Comparison of ENCODE assay signal across 8 cellular contexts in genomic region chr1:212608209-212608955, GRCh38. TPM values are rescaled to one million over a fixed set of nuclear protein-coding genes. Genes with fewer than 3 reads are reported as not detected.
DNase-seq lines count a peak whose midpoint lies in the region; ATAC-seq and FAIRE-seq lines count a peak whose summit lies in the region.

A gene with protein sequence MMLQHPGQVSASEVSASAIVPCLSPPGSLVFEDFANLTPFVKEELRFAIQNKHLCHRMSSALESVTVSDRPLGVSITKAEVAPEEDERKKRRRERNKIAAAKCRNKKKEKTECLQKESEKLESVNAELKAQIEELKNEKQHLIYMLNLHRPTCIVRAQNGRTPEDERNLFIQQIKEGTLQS (plus strand): TSS chr1:212608761. CDS start chr1:212615022, 6,261 bp downstream.

- H3K4me3 Mint-ChIP-seq in activated CD8-positive, alpha-beta memory T cell treated with anti-CD3 and anti-CD28 coated beads, Interleukin-2, amount 10 ng/mL, durations not matched to agents 7 days and 5 days, result peak within 1 kb of the TSS; percentile 90

- peak; percentile 91 for FAIRE-seq in HTR-8/SVneo (lab: Jason Lieb, UNC)

- H3K4me3 ChIP-seq in NT2/D1 (ENCODE audit: insufficient read length, low read depth) (peak within 1 kb of the TSS; percentile 84), endocrine pancreas (ENCODE audit: control insufficient read depth, insufficient read depth, low read length) (peak within 1 kb of the TSS; percentile 79)

- in situ Hi-C loops in Caki2 (cut with HindIII; ENCODE audit: low pct_unique_long_range_greater_than_20kb, low sequenced_read_pairs), result no loop called here

- peak; percentile 66 for ATAC-seq in GM21381 (IDR thresholded peaks at IDR 0.05; ENCODE audit: unreplicated experiment)
- peak; percentile 78 for ATAC-seq in activated CD8-positive, alpha-beta memory T cell treated with anti-CD3 and anti-CD28 coated beads, Interleukin-2, amount 10 ng/mL, durations not matched to agents 7 days and 5 days

- DNase-seq in Caki2 (ENCODE audit: low read depth) (peak; percentile 99), HTR-8/SVneo (ENCODE audit: insufficient read length, low spot score) (peak; percentile 98), NT2/D1 (ENCODE audit: low read depth, low spot score) (peak; percentile 99), mesenteric fat pad (ENCODE audit: low spot score) (peak; percentile 100)
- peak; percentile 98 for DNase-seq in activated CD8-positive, alpha-beta memory T cell treated with anti-CD3 and anti-CD28 coated beads, Interleukin-2, amount 10 ng/mL, durations not matched to agents 7 days and 5 days
- DNase-seq in stimulated activated CD8-positive, alpha-beta memory T cell treated with anti-CD3 and anti-CD28 coated beads, Interleukin-15, amount 100 ng/mL, for 1 hour (ENCODE audit: low read depth), result peak; percentile 61

- H3K27ac Mint-ChIP-seq in activated CD8-positive, alpha-beta memory T cell treated with anti-CD3 and anti-CD28 coated beads, Interleukin-2, amount 10 ng/mL, durations not matched to agents 7 days and 5 days, result peak within 1 kb of the TSS; percentile 96

- H3K27me3 Mint-ChIP-seq in activated CD8-positive, alpha-beta memory T cell treated with anti-CD3 and anti-CD28 coated beads, Interleukin-2, amount 10 ng/mL, durations not matched to agents 7 days and 5 days, result peaks cover 37% of the 10 kb centered on the region

- peaks cover 47% of the 10 kb centered on the region for H3K27me3 ChIP-seq in NT2/D1 (ENCODE audit: insufficient read depth, insufficient read length)
- H3K27me3 ChIP-seq in endocrine pancreas (ENCODE audit: control insufficient read depth, insufficient read depth, low read length), result peaks cover 5% of the 10 kb centered on the region

- H3K36me3 ChIP-seq in NT2/D1 (ENCODE audit: insufficient read depth, insufficient read length, low read length), result peaks cover 6% of the 10 kb centered on the region
- H3K36me3 ChIP-seq in endocrine pancreas (ENCODE audit: control insufficient read depth, insufficient read depth, low read length), result peaks cover 3% of the 10 kb centered on the region

- CTCF ChIA-PET in activated CD8-positive, alpha-beta memory T cell treated with anti-CD3 and anti-CD28 coated beads, Interleukin-2, amount 10 ng/mL, durations not matched to agents 7 days and 5 days (lab: Charles Lee), result interaction anchor here (0.6 to 4.8 kb wide), 12 partner anchors 11 to 185 kb away, joined by 3 to 34 read pairs (median 4); no protein-coding TSS in a partner anchor

- H3K9me3 ChIP-seq in NT2/D1 (ENCODE audit: insufficient read depth, low read length), result no peaks in the 10 kb centered on the region
- H3K9me3 ChIP-seq in endocrine pancreas (ENCODE audit: control insufficient read depth, low read length), result no peaks in the 10 kb centered on the region

- H3K36me3 Mint-ChIP-seq in activated CD8-positive, alpha-beta memory T cell treated with anti-CD3 and anti-CD28 coated beads, Interleukin-2, amount 10 ng/mL, durations not matched to agents 7 days and 5 days, result peaks cover 12% of the 10 kb centered on the region

- H3K9me3 Mint-ChIP-seq in activated CD8-positive, alpha-beta memory T cell treated with anti-CD3 and anti-CD28 coated beads, Interleukin-2, amount 10 ng/mL, durations not matched to agents 7 days and 5 days (ENCODE audit: low read depth), result no peaks in the 10 kb centered on the region

- H3K4me1 Mint-ChIP-seq in activated CD8-positive, alpha-beta memory T cell treated with anti-CD3 and anti-CD28 coated beads, Interleukin-2, amount 10 ng/mL, durations not matched to agents 7 days and 5 days, result peaks cover 50% of the 10 kb centered on the region

- peak within 1 kb of the TSS; percentile 90 for H3K9ac ChIP-seq in NT2/D1 (ENCODE audit: insufficient read length, low read depth)
- peak within 1 kb of the TSS; percentile 86 for H3K9ac ChIP-seq in endocrine pancreas (ENCODE audit: control insufficient read depth, insufficient read depth, low read length)

- H3K4me1 ChIP-seq in NT2/D1 (ENCODE audit: insufficient read depth, insufficient read length), result peaks cover 8% of the 10 kb centered on the region
- no peaks in the 10 kb centered on the region for H3K4me1 ChIP-seq in endocrine pancreas (ENCODE audit: control insufficient read depth, insufficient read depth, low read length)

RNA-seq across cellular contexts. Expression of the gene that starts here (rescaled TPM):
- total RNA-seq in Caki2 (2014; rRNA removed; shearing (Covaris generic); ENCODE audit: low replicate concordance), result 30.0 and 39.7 TPM in 2 replicates
- 10 to 100 TPM; 21.3 to 36.5 TPM for total RNA-seq in activated CD8-positive, alpha-beta memory T cell treated with anti-CD3 and anti-CD28 coated beads, Interleukin-2, amount 10 ng/mL, durations not matched to agents 7 days and 5 days
- total RNA-seq in mesenteric fat pad, result 113 TPM

Comparison
In these comparisons a context has a peak if more than half of its experiments do, and no peak if none do; other contexts are left out.
1. Peak in every context shown above with its lines: DNase-seq, ATAC-seq and H3K4me3 ChIP-seq.